24 cellular contexts compared by ENCODE assay signal in the genomic region with DNA sequence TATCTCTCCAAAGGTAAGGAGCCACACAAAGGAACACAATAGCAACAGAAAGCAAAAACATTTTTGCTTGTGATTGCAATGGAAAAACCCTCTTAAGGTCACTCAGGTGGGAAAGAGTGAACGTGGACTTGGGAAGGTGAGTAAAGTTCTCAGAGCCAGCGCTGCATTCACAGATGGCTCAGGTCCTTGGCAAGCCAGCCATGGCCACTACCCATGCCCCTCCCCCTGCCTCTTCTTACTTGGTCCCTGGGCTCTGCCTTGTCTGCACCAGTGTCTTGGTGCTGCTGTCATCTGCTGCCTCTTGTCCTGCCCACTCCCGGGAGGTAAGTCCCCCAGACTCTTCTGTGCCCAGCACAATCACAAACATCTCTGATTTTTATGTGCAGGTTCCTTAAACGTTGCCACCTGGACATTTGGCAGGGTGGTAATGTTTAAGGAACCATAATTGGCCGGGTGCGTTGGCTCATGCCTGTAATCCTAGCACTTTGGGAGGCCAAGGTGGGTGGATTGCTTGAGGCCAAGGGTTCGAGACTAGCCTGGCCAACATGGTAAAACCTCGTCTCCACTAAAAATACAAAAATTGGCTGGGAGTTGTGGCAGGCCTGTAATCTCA.
"Had no signal": no experiment of that assay in that cellular context is flagged by ENCODE, and none has a peak within 500 bp of the region (broad histone marks: within the 10 kb centered on the region; RNA-seq: fewer than 3 reads in every experiment).

No MANE protein-coding gene starts in this region.

- H3K4me1 Mint-ChIP-seq: memory B cell, mesothelial cell of epicardium, neural progenitor cell had no signal

- H3K4me3 Mint-ChIP-seq: memory B cell; mesothelial cell of epicardium; natural killer cell treated with Interleukin-12 subunit alpha and Interleukin-12 subunit beta and Interleukin-15 and Interleukin-18, amount 100 ng/mL, for 72 hours; neural progenitor cell had no signal

- H3K79me2 ChIP-seq: hepatocyte, parathyroid adenoma had no signal

- H3K36me3 ChIP-seq: left ventricle myocardium inferior, lower lobe of right lung, neural progenitor cell, prostate gland, right lobe of liver, spleen, tibial nerve had no signal

- H3K4me1 ChIP-seq: neural progenitor cell, parathyroid adenoma, prostate gland, right lobe of liver, spleen had no signal

- H3K4me2 ChIP-seq: hepatocyte, neural progenitor cell had no signal

- H3K27ac ChIP-seq: hepatocyte, left ventricle myocardium inferior, lower lobe of right lung, neural progenitor cell, parathyroid adenoma, prostate gland, right lobe of liver, spleen, tibial nerve had no signal

- H3K36me3 Mint-ChIP-seq: memory B cell; mesothelial cell of epicardium; natural killer cell treated with Interleukin-12 subunit alpha and Interleukin-12 subunit beta and Interleukin-15 and Interleukin-18, amount 100 ng/mL, for 72 hours; neural progenitor cell had no signal

- H3K9me3 Mint-ChIP-seq: memory B cell; natural killer cell treated with Interleukin-12 subunit alpha and Interleukin-12 subunit beta and Interleukin-15 and Interleukin-18, amount 100 ng/mL, for 72 hours; neural progenitor cell had no signal

- H3K27ac Mint-ChIP-seq: memory B cell; mesothelial cell of epicardium; natural killer cell treated with Interleukin-12 subunit alpha and Interleukin-12 subunit beta and Interleukin-15 and Interleukin-18, amount 100 ng/mL, for 72 hours; neural progenitor cell had no signal

- H3K4me3 ChIP-seq: dorsolateral prefrontal cortex, hepatocyte, left ventricle myocardium inferior, lower lobe of right lung, neural progenitor cell, prostate gland, right lobe of liver, spleen, tibial nerve had no signal

- H3K9me3 ChIP-seq: left ventricle myocardium inferior, lower lobe of right lung, prostate gland, right lobe of liver, spleen, tibial nerve had no signal

- DNase-seq: cortex of kidney; effector CD8-positive, alpha-beta T cell; foreskin melanocyte; head of caudate nucleus; kidney; left cardiac atrium; left ventricle myocardium inferior; lower lobe of right lung; occipital lobe; right lobe of liver; spleen; stimulated activated CD4-positive, alpha-beta T cell treated with anti-CD3 and anti-CD28 coated beads, Interleukin-15, amount 100 ng/mL, for 24 hours; stimulated activated CD4-positive, alpha-beta T cell treated with anti-CD3 and anti-CD28 coated beads, Interleukin-1b, Interleukin-23, amount 100 ng/mL, for 48 hours; stimulated activated CD4-positive, alpha-beta T cell treated with anti-CD3 and anti-CD28 coated beads, Interleukin-4, amount 100 ng/mL, for 24 hours; stimulated activated naive CD4-positive, alpha-beta T cell had no signal

- H3K27me3 Mint-ChIP-seq: memory B cell had no signal

- H2AFZ ChIP-seq: hepatocyte, neural progenitor cell, parathyroid adenoma had no signal

- FAIRE-seq: kidney had no signal

- H3K27me3 ChIP-seq: dorsolateral prefrontal cortex, hepatocyte, neural progenitor cell, right lobe of liver, tibial nerve had no signal

- ATAC-seq: left cardiac atrium had no signal
